In the genomic region with DNA sequence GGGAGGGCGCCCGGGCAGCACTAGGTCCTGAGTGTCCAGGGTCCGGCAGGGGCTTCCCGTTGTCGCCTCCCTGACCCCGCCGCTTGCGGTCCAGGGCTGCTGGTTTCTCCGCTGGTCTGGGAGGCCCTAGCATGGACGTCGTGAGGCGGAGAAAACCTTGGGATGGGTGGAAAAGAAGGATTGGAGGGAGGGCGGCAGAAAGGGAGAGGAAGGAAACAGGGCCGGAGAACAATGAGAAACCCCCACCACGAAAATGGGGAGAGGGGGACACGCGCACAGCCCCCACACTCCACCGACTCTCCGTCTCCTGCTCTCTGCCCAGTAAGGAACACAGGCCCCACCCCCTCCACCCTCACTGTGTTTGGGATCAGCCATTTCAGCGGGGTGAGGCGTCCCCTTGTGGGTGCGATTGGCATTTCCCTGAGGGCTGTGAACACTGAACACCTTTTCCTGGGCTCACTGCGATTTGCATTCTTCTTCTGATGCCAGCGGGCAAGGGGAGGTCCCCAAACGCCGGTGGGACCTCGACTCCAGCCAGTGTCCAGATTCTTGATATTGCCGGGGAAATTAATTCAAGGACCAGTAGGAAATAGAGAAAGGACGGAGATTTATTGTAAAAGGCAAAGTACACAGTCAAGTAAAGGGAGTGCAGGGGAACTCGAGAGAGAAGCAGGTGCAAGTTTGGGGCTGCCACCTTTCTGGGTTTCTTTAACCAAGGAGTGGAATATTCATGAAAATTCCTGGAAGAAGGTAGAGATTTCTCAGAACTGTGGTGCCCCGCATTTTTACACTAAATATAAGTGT, we compare ENCODE assay signal across 1 cellular context.
TF ChIP-seq lines count a peak whose summit lies in the region.

No MANE protein-coding gene starts in this region.

TF ChIP-seq in HEK293, 187 proteins besides CTCF, POLR2A, EP300 and RAD21 (continued from another document and continues in another):
- TF ChIP-seq, protein P1, sequence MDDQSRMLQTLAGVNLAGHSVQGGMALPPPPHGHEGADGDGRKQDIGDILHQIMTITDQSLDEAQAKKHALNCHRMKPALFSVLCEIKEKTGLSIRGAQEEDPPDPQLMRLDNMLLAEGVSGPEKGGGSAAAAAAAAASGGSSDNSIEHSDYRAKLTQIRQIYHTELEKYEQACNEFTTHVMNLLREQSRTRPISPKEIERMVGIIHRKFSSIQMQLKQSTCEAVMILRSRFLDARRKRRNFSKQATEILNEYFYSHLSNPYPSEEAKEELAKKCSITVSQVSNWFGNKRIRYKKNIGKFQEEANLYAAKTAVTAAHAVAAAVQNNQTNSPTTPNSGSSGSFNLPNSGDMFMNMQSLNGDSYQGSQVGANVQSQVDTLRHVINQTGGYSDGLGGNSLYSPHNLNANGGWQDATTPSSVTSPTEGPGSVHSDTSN (CRISPR knock-in tag; IDR thresholded peaks at IDR 0.05), result no peak
- TF ChIP-seq ZNF571 (tag by site-specific recombination; IDR thresholded peaks at IDR 0.05) (no peak), ZNF843 (tag by site-specific recombination; IDR thresholded peaks at IDR 0.05) (no peak), ZNF155 (tag by site-specific recombination; IDR thresholded peaks at IDR 0.05) (no peak), ZNF548 (tag by site-specific recombination; IDR thresholded peaks at IDR 0.05) (no peak), GLI4 (tag by site-specific recombination; IDR thresholded peaks at IDR 0.05) (no peak), ZNF362 (tag by site-specific recombination; IDR thresholded peaks at IDR 0.05) (no peak), ZBTB11 (tag by site-specific recombination; conservative IDR thresholded peaks at IDR 0.05; ENCODE audit: low read depth) (no peak), ZNF311 (tag by site-specific recombination; IDR thresholded peaks at IDR 0.05; ENCODE audit: borderline replicate concordance) (no peak), ZNF350 (tag by site-specific recombination; IDR thresholded peaks at IDR 0.05) (no peak), MEIS1 (CRISPR knock-in tag; IDR thresholded peaks at IDR 0.05; ENCODE audit: borderline replicate concordance) (no peak), ZNF791 (tag by site-specific recombination; IDR thresholded peaks at IDR 0.05) (no peak), ZNF426 (tag by site-specific recombination; IDR thresholded peaks at IDR 0.05) (no peak), ZBTB7A (tag by site-specific recombination; IDR thresholded peaks at IDR 0.05; ENCODE audit: low read depth) (no peak), ZNF664 (tag by site-specific recombination; IDR thresholded peaks at IDR 0.05) (no peak), ZNF24 (tag by site-specific recombination; IDR thresholded peaks at IDR 0.05) (no peak), ZBTB1 (tag by site-specific recombination; IDR thresholded peaks at IDR 0.05) (no peak), ZNF521 (tag by site-specific recombination; IDR thresholded peaks at IDR 0.05) (no peak), SALL2 (tag by site-specific recombination; IDR thresholded peaks at IDR 0.05; ENCODE audit: borderline replicate concordance) (no peak), BCL11A (tag by site-specific recombination; IDR thresholded peaks at IDR 0.05; ENCODE audit: low read depth) (no peak), ZBTB8A (tag by site-specific recombination; IDR thresholded peaks at IDR 0.05) (peak; percentile 71), PRDM4 (tag by site-specific recombination; IDR thresholded peaks at IDR 0.05) (no peak), ELK4 (IDR thresholded peaks at IDR 0.05; ENCODE audit: borderline replicate concordance, low read depth, low read length) (no peak), ZNF140 (tag by site-specific recombination; IDR thresholded peaks at IDR 0.05) (no peak), ZNF302 (tag by site-specific recombination; IDR thresholded peaks at IDR 0.05; ENCODE audit: low read depth) (no peak), IKZF3 (tag by site-specific recombination; IDR thresholded peaks at IDR 0.05) (no peak), BCL11B (tag by site-specific recombination; IDR thresholded peaks at IDR 0.05; ENCODE audit: low read depth) (no peak), ZNF596 (tag by site-specific recombination; IDR thresholded peaks at IDR 0.05) (no peak), ZNF777 (tag by site-specific recombination; IDR thresholded peaks at IDR 0.05; ENCODE audit: borderline replicate concordance) (no peak)
- TF ChIP-seq, protein P2, sequence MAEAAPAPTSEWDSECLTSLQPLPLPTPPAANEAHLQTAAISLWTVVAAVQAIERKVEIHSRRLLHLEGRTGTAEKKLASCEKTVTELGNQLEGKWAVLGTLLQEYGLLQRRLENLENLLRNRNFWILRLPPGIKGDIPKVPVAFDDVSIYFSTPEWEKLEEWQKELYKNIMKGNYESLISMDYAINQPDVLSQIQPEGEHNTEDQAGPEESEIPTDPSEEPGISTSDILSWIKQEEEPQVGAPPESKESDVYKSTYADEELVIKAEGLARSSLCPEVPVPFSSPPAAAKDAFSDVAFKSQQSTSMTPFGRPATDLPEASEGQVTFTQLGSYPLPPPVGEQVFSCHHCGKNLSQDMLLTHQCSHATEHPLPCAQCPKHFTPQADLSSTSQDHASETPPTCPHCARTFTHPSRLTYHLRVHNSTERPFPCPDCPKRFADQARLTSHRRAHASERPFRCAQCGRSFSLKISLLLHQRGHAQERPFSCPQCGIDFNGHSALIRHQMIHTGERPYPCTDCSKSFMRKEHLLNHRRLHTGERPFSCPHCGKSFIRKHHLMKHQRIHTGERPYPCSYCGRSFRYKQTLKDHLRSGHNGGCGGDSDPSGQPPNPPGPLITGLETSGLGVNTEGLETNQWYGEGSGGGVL (tag by site-specific recombination; IDR thresholded peaks at IDR 0.05), result 0 out of 2 replicates have a peak, but pooled peaks have one; percentile 24
- TF ChIP-seq, protein P3, sequence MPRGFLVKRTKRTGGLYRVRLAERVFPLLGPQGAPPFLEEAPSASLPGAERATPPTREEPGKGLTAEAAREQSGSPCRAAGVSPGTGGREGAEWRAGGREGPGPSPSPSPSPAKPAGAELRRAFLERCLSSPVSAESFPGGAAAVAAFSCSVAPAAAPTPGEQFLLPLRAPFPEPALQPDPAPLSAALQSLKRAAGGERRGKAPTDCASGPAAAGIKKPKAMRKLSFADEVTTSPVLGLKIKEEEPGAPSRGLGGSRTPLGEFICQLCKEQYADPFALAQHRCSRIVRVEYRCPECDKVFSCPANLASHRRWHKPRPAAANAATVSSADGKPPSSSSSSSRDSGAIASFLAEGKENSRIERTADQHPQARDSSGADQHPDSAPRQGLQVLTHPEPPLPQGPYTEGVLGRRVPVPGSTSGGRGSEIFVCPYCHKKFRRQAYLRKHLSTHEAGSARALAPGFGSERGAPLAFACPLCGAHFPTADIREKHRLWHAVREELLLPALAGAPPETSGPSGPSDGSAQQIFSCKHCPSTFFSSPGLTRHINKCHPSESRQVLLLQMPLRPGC (tag by site-specific recombination; IDR thresholded peaks at IDR 0.05), result no peak
- TF ChIP-seq, protein P4, sequence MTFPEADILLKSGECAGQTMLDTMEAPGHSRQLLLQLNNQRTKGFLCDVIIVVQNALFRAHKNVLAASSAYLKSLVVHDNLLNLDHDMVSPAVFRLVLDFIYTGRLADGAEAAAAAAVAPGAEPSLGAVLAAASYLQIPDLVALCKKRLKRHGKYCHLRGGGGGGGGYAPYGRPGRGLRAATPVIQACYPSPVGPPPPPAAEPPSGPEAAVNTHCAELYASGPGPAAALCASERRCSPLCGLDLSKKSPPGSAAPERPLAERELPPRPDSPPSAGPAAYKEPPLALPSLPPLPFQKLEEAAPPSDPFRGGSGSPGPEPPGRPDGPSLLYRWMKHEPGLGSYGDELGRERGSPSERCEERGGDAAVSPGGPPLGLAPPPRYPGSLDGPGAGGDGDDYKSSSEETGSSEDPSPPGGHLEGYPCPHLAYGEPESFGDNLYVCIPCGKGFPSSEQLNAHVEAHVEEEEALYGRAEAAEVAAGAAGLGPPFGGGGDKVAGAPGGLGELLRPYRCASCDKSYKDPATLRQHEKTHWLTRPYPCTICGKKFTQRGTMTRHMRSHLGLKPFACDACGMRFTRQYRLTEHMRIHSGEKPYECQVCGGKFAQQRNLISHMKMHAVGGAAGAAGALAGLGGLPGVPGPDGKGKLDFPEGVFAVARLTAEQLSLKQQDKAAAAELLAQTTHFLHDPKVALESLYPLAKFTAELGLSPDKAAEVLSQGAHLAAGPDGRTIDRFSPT (tag by site-specific recombination; IDR thresholded peaks at IDR 0.05), result peak; percentile 48; the same call in 1 of the 2 replicates
- TF ChIP-seq, protein P5, sequence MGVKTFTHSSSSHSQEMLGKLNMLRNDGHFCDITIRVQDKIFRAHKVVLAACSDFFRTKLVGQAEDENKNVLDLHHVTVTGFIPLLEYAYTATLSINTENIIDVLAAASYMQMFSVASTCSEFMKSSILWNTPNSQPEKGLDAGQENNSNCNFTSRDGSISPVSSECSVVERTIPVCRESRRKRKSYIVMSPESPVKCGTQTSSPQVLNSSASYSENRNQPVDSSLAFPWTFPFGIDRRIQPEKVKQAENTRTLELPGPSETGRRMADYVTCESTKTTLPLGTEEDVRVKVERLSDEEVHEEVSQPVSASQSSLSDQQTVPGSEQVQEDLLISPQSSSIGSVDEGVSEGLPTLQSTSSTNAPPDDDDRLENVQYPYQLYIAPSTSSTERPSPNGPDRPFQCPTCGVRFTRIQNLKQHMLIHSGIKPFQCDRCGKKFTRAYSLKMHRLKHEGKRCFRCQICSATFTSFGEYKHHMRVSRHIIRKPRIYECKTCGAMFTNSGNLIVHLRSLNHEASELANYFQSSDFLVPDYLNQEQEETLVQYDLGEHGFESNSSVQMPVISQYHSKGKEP (tag by site-specific recombination; IDR thresholded peaks at IDR 0.05), result no peak
- TF ChIP-seq, protein P6, sequence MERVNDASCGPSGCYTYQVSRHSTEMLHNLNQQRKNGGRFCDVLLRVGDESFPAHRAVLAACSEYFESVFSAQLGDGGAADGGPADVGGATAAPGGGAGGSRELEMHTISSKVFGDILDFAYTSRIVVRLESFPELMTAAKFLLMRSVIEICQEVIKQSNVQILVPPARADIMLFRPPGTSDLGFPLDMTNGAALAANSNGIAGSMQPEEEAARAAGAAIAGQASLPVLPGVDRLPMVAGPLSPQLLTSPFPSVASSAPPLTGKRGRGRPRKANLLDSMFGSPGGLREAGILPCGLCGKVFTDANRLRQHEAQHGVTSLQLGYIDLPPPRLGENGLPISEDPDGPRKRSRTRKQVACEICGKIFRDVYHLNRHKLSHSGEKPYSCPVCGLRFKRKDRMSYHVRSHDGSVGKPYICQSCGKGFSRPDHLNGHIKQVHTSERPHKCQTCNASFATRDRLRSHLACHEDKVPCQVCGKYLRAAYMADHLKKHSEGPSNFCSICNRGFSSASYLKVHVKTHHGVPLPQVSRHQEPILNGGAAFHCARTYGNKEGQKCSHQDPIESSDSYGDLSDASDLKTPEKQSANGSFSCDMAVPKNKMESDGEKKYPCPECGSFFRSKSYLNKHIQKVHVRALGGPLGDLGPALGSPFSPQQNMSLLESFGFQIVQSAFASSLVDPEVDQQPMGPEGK (tag by site-specific recombination; IDR thresholded peaks at IDR 0.05), result peak; percentile 54; the same call in 1 of the 2 replicates
